26 cellular contexts compared by ENCODE assay signal in genomic region chr1:194104247-194104844, GRCh38.
A peak's percentile ranks its signal among the peaks of the same experiment; 100 is the strongest.
DNase-seq lines count a peak whose midpoint lies in the region; ATAC-seq and TF ChIP-seq lines count a peak whose summit lies in the region.
"Had no signal": no experiment of that assay in that cellular context is flagged by ENCODE, and none has a peak within 500 bp of the region (broad histone marks: within the 10 kb centered on the region; RNA-seq: fewer than 3 reads in every experiment).

No MANE protein-coding gene starts in this region.

- no peak for TF ChIP-seq CTCF in right lobe of liver (IDR thresholded peaks at IDR 0.05)

- H3K4me1 Mint-ChIP-seq in stimulated activated memory B cell treated with anti-CD40 and anti-IgM and Interleukin-4, amounts not matched to agents 10 μg/mL and 1 μg/mL and 100 μg/mL, for 72 hours: no peaks in the 10 kb centered on the region
- H3K4me1 Mint-ChIP-seq: activated CD4-positive, alpha-beta T cell treated with anti-CD3 and anti-CD28 coated beads, Interleukin-2, amount 10 ng/mL, durations not matched to agents 7 days and 5 days; activated CD8-positive, alpha-beta memory T cell treated with anti-CD3 and anti-CD28 coated beads, Interleukin-2, amount 10 ng/mL, durations not matched to agents 7 days and 5 days; IgD-negative memory B cell had no signal

- no peaks in the 10 kb centered on the region for H3K27me3 Mint-ChIP-seq in stimulated activated memory B cell treated with anti-CD40 and anti-IgM and Interleukin-4, amounts not matched to agents 10 μg/mL and 1 μg/mL and 100 μg/mL, for 72 hours
- H3K27me3 Mint-ChIP-seq: activated CD4-positive, alpha-beta T cell treated with anti-CD3 and anti-CD28 coated beads, Interleukin-2, amount 10 ng/mL, durations not matched to agents 7 days and 5 days; activated CD8-positive, alpha-beta memory T cell treated with anti-CD3 and anti-CD28 coated beads, Interleukin-2, amount 10 ng/mL, durations not matched to agents 7 days and 5 days; CD4-positive, CD25-positive, alpha-beta regulatory T cell; IgD-negative memory B cell; naive thymus-derived CD4-positive, alpha-beta T cell had no signal

- intact Hi-C loops in right lobe of liver (cut with DNase I): no loop called here

- whole genome bisulfite sequencing in right lobe of liver (ENCODE audit: insufficient coverage, low coverage, low lambda C conversion rate, missing lambda C conversion rate): no CpG with 5 or more reads among the region's 2 CpGs

- no peaks in the 10 kb centered on the region for H3K27me3 ChIP-seq in right lobe of liver
- H3K27me3 ChIP-seq: adrenal gland, body of pancreas had no signal

- no peaks in the 10 kb centered on the region for H3K36me3 ChIP-seq in right lobe of liver
- H3K36me3 ChIP-seq: adrenal gland had no signal

- no peak overlapping the region for H3K27ac Mint-ChIP-seq in stimulated activated memory B cell treated with anti-CD40 and anti-IgM and Interleukin-4, amounts not matched to agents 10 μg/mL and 1 μg/mL and 100 μg/mL, for 72 hours
- H3K27ac Mint-ChIP-seq: activated CD4-positive, alpha-beta T cell treated with anti-CD3 and anti-CD28 coated beads, Interleukin-2, amount 10 ng/mL, durations not matched to agents 7 days and 5 days; activated CD8-positive, alpha-beta memory T cell treated with anti-CD3 and anti-CD28 coated beads, Interleukin-2, amount 10 ng/mL, durations not matched to agents 7 days and 5 days; activated T-cell treated with anti-CD3 and anti-CD28 coated beads, Interleukin-2, amount 50 U/mL, for 72 hours; IgD-negative memory B cell; mesothelial cell of epicardium; naive thymus-derived CD4-positive, alpha-beta T cell had no signal

- ATAC-seq in right lobe of liver (peak in 2 of 4 donors; percentile 41 to 75), GM18861 (IDR thresholded peaks at IDR 0.05; ENCODE audit: unreplicated experiment) (no peak), HG03045 (IDR thresholded peaks at IDR 0.05; ENCODE audit: unreplicated experiment) (no peak)
- ATAC-seq in stimulated activated memory B cell treated with anti-CD40 and anti-IgM and Interleukin-4, amounts not matched to agents 10 μg/mL and 1 μg/mL and 100 μg/mL, for 72 hours: peak; percentile 49
- ATAC-seq: activated CD8-positive, alpha-beta memory T cell treated with anti-CD3 and anti-CD28 coated beads, Interleukin-2, amount 10 ng/mL, durations not matched to agents 7 days and 5 days; activated T-cell treated with anti-CD3 and anti-CD28 coated beads, Interleukin-2, amount 50 U/mL, for 72 hours; body of pancreas; naive thymus-derived CD4-positive, alpha-beta T cell had no signal

- no peak overlapping the region for H3K4me3 Mint-ChIP-seq in stimulated activated memory B cell treated with anti-CD40 and anti-IgM and Interleukin-4, amounts not matched to agents 10 μg/mL and 1 μg/mL and 100 μg/mL, for 72 hours
- H3K4me3 Mint-ChIP-seq: activated CD4-positive, alpha-beta T cell treated with anti-CD3 and anti-CD28 coated beads, Interleukin-2, amount 10 ng/mL, durations not matched to agents 7 days and 5 days; activated CD8-positive, alpha-beta memory T cell treated with anti-CD3 and anti-CD28 coated beads, Interleukin-2, amount 10 ng/mL, durations not matched to agents 7 days and 5 days; activated T-cell treated with anti-CD3 and anti-CD28 coated beads, Interleukin-2, amount 50 U/mL, for 72 hours; CD4-positive, CD25-positive, alpha-beta regulatory T cell; IgD-negative memory B cell; mesothelial cell of epicardium; naive thymus-derived CD4-positive, alpha-beta T cell had no signal

- no peak overlapping the region for H3K27ac ChIP-seq in right lobe of liver
- H3K27ac ChIP-seq: 22Rv1, adrenal gland, body of pancreas had no signal

- no peaks in the 10 kb centered on the region for H3K9me3 Mint-ChIP-seq in stimulated activated memory B cell treated with anti-CD40 and anti-IgM and Interleukin-4, amounts not matched to agents 10 μg/mL and 1 μg/mL and 100 μg/mL, for 72 hours
- H3K9me3 Mint-ChIP-seq: CD4-positive, CD25-positive, alpha-beta regulatory T cell; IgD-negative memory B cell; naive thymus-derived CD4-positive, alpha-beta T cell had no signal

- no peak overlapping the region for H3K4me3 ChIP-seq in right lobe of liver
- H3K4me3 ChIP-seq: adrenal gland, body of pancreas had no signal

- TF ChIP-seq POLR2A in right lobe of liver (IDR thresholded peaks at IDR 0.05): no peak

- H3K4me1 ChIP-seq in right lobe of liver: no peaks in the 10 kb centered on the region
- H3K4me1 ChIP-seq: adrenal gland, body of pancreas had no signal

- no peaks in the 10 kb centered on the region for H3K9me3 ChIP-seq in right lobe of liver
- H3K9me3 ChIP-seq: body of pancreas had no signal

- peak; percentile 7 for DNase-seq in DMS 273 (lab: John Stamatoyannopoulos, UW; ENCODE audit: unreplicated experiment)
- DNase-seq in DMS 273 treated with DMSO at 0.1 percent for 48 hours (lab: John Stamatoyannopoulos, UW): no peak
- peak; percentile 10 for DNase-seq in UCSD-AML1 (lab: John Stamatoyannopoulos, UW; ENCODE audit: unreplicated experiment)
- DNase-seq in right lobe of liver: peak in 2 of 3 donors; percentile 51
- no peak for DNase-seq in activated CD4-positive, alpha-beta T cell treated with anti-CD3 and anti-CD28 coated beads, Interleukin-2, amount 50 U/mL, for 4 hours
- DNase-seq: activated CD4-positive, alpha-beta T cell treated with anti-CD3 and anti-CD28 coated beads, Interleukin-2, amount 10 ng/mL, durations not matched to agents 7 days and 5 days; activated CD8-positive, alpha-beta memory T cell treated with anti-CD3 and anti-CD28 coated beads, Interleukin-2, amount 10 ng/mL, durations not matched to agents 7 days and 5 days; activated naive CD4-positive, alpha-beta T cell; activated T-cell treated with anti-CD3 and anti-CD28 coated beads, Interleukin-2, amount 50 U/mL, for 72 hours; adrenal gland; body of pancreas; CD4-positive, CD25-positive, alpha-beta regulatory T cell; cerebellar nuclear complex; naive thymus-derived CD4-positive, alpha-beta T cell; NCI-H1092 treated with DMSO at 0.1 percent for 48 hours; NCI-H1930; NCI-H345; NCI-H774; RPMI8226; stimulated activated CD4-positive, alpha-beta T cell treated with anti-CD3 and anti-CD28 coated beads, Interleukin-2, amount 100 ng/mL, for 48 hours had no signal

- no peaks in the 10 kb centered on the region for H3K36me3 Mint-ChIP-seq in stimulated activated memory B cell treated with anti-CD40 and anti-IgM and Interleukin-4, amounts not matched to agents 10 μg/mL and 1 μg/mL and 100 μg/mL, for 72 hours
- H3K36me3 Mint-ChIP-seq: activated CD8-positive, alpha-beta memory T cell treated with anti-CD3 and anti-CD28 coated beads, Interleukin-2, amount 10 ng/mL, durations not matched to agents 7 days and 5 days; CD4-positive, CD25-positive, alpha-beta regulatory T cell; IgD-negative memory B cell; mesothelial cell of epicardium; naive thymus-derived CD4-positive, alpha-beta T cell had no signal

Comparison
In these comparisons a context has a peak if more than half of its experiments do, and no peak if none do; other contexts are left out.
1. DNase-seq: peak in DMS 273 (single experiment), UCSD-AML1 (single experiment) and right lobe of liver (2 of 3); none in DMS 273 treated with DMSO at 0.1 percent for 48 hours (single experiment) and activated CD4-positive, alpha-beta T cell treated with anti-CD3 and anti-CD28 coated beads, Interleukin-2, amount 50 U/mL, for 4 hours (0 of 2).